5 cellular contexts compared by ENCODE assay signal in genomic region chr3:17351193-17351592, GRCh38.
DNase-seq lines count a peak whose midpoint lies in the region; ATAC-seq, FAIRE-seq and TF ChIP-seq lines count a peak whose summit lies in the region.
"Not testable (repeated sequence)": the region's sequence is repeated elsewhere in the genome, so short reads cannot be mapped to it uniquely, and the experiment has no call there.

No MANE protein-coding gene starts in this region.

- not testable (repeated sequence) for H3K4me3 Mint-ChIP-seq in progenitor cell of endocrine pancreas (ENCODE audit: low read depth)

- TF ChIP-seq RAD21 in K562 (CRISPR knock-in tag; conservative IDR thresholded peaks at IDR 0.05 in 1 of 2, IDR thresholded peaks at IDR 0.05 in 1 of 2): not testable (repeated sequence)

- H3K9me3 ChIP-seq in HEK293 (ENCODE audit: control insufficient read depth, insufficient read depth, low read depth, low read length); KOPT-K1 (ENCODE audit: insufficient read depth, low read length, poor library complexity, severe bottlenecking); K562 (replicated peaks; ENCODE audit: control insufficient read depth, insufficient read depth, low read depth, low read length): not testable (repeated sequence)

- H3K4me2 ChIP-seq in K562 (ENCODE audit: insufficient read depth, low read length): not testable (repeated sequence)

- not testable (repeated sequence) for H3K27me3 Mint-ChIP-seq in progenitor cell of endocrine pancreas

- not testable (repeated sequence) for H3K4me1 ChIP-seq in HEK293 (ENCODE audit: control insufficient read depth, insufficient read depth, low read length); K562 (replicated peaks in 1 of 2; ENCODE audit: control insufficient read depth in 2 of 2, insufficient read depth in 2 of 2, low read length in 2 of 2)

- not testable (repeated sequence) for H4K20me1 ChIP-seq in K562 (replicated peaks; ENCODE audit: control insufficient read depth, insufficient read depth, low read length)

- intact Hi-C loops in K562 (cut with micrococcal nuclease): not testable (repeated sequence)

- CTCF ChIA-PET in HEK293 (lab: Yijun Ruan, JAX); K562 (lab: Yijun Ruan, JAX; ENCODE audit: low intra/inter-chr PET ratio): not testable (repeated sequence)

- in situ Hi-C loops in K562 (cut with MboI): not testable (repeated sequence)

- BruUV-seq in K562 (replicated peaks; lab: Mats Ljungman, UMichigan): not testable (repeated sequence)

- not testable (repeated sequence) for FAIRE-seq in K562 (lab: Jason Lieb, UNC)

- peak overlapping the region; percentile 35 for H3K27ac Mint-ChIP-seq in progenitor cell of endocrine pancreas

- POLR2A ChIA-PET in HEK293 (lab: Yijun Ruan, JAX): not testable (repeated sequence)
- POLR2A ChIA-PET in K562 (lab: Yijun Ruan, JAX): interaction anchor here (0.9 kb wide), 1 partner anchor 25 kb away, joined by 3 read pairs; no protein-coding TSS in a partner anchor

- not testable (repeated sequence) for H2AFZ ChIP-seq in K562 (ENCODE audit: low read depth, low read length)

- not testable (repeated sequence) for H3K9me3 Mint-ChIP-seq in progenitor cell of endocrine pancreas (ENCODE audit: low read depth)

- H3K4me3 ChIP-seq in HEK293 (ENCODE audit: low read depth, low read length); K562: not testable (repeated sequence)

- not testable (repeated sequence) for H3K9me1 ChIP-seq in K562 (ENCODE audit: control insufficient read depth, insufficient read depth, low read length)

- H3K27ac ChIP-seq in HEK293 (ENCODE audit: extremely low read depth, low read depth, low read length); K562 (ENCODE audit: extremely low read depth, low read depth, low read length): not testable (repeated sequence)
- H3K27ac ChIP-seq in KOPT-K1 (ENCODE audit: low read depth, low read length, poor library complexity, severe bottlenecking): peak overlapping the region; percentile 67

- not testable (repeated sequence) for TF ChIP-seq POLR2A in K562 (conservative IDR thresholded peaks at IDR 0.05)

- H3K4me1 Mint-ChIP-seq in progenitor cell of endocrine pancreas (ENCODE audit: low read depth): peaks cover 13% of the 10 kb centered on the region

- H3K36me3 Mint-ChIP-seq in progenitor cell of endocrine pancreas (ENCODE audit: insufficient read depth): not testable (repeated sequence)

- WGBS in K562 (ENCODE audit: insufficient coverage, low coverage, missing lambda C conversion rate): 38% methylated on average over 3 of the region's 4 CpGs

- not testable (repeated sequence) for H3K79me2 ChIP-seq in K562 (ENCODE audit: control insufficient read depth, insufficient read depth, low read length)

- H3K9ac ChIP-seq in K562 (ENCODE audit: insufficient read depth in 1 of 2, low read depth in 2 of 2, low read length in 2 of 2): not testable (repeated sequence)

- not testable (repeated sequence) for TF ChIP-seq EP300 in K562 (IDR thresholded peaks at IDR 0.05; ENCODE audit: low read length)

- TF ChIP-seq CTCF in HEK293 (tag by site-specific recombination; IDR thresholded peaks at IDR 0.05); K562 (IDR thresholded peaks at IDR 0.05 in 2 of 3, conservative IDR thresholded peaks at IDR 0.05 in 1 of 3; ENCODE audit: insufficient read depth in 2 of 3, low read depth in 1 of 3, low read length in 3 of 3); progenitor cell of endocrine pancreas (IDR thresholded peaks at IDR 0.05; ENCODE audit: unreplicated experiment): not testable (repeated sequence)

- not testable (repeated sequence) for H3K27me3 ChIP-seq in K562 (ENCODE audit: control insufficient read depth in 2 of 2, insufficient read depth in 2 of 2, low read length in 2 of 2)

- DNase-seq in NCI-H69 (lab: John Stamatoyannopoulos, UW): peak; percentile 10
- DNase-seq in K562 (ENCODE audit: extremely low read depth in 1 of 4, low spot score in 3 of 4); progenitor cell of endocrine pancreas (ENCODE audit: low spot score, unreplicated experiment): not testable (repeated sequence)

- not testable (repeated sequence) for ATAC-seq in K562

- not testable (repeated sequence) for H3K36me3 ChIP-seq in HEK293 (ENCODE audit: control insufficient read depth in 2 of 2, insufficient read depth in 1 of 2, low read length in 2 of 2); KOPT-K1 (ENCODE audit: insufficient read depth, low read length); K562 (ENCODE audit: control insufficient read depth, insufficient read depth, low read length)

TF ChIP-seq in HEK293, 187 proteins besides CTCF, POLR2A, EP300 and RAD21:
- peak; percentile 89 for TF ChIP-seq ZNF146 (tag by site-specific recombination; IDR thresholded peaks at IDR 0.05)

TF ChIP-seq in K562, 482 proteins besides CTCF, POLR2A, EP300 and RAD21:
- TF ChIP-seq ZNF146 (CRISPR knock-in tag; IDR thresholded peaks at IDR 0.05; ENCODE audit: unreplicated experiment): peak; percentile 84
